Comparison of ENCODE assay signal across 9 cellular contexts in genomic region chrX:100931218-100931924, GRCh38.
A peak's percentile ranks its signal among the peaks of the same experiment; 100 is the strongest.
DNase-seq lines count a peak whose midpoint lies in the region; ATAC-seq lines count a peak whose summit lies in the region.
"Had no signal": no experiment of that assay in that cellular context is flagged by ENCODE, and none has a peak within 500 bp of the region (broad histone marks: within the 10 kb centered on the region; RNA-seq: fewer than 3 reads in every experiment).

No MANE protein-coding gene starts in this region.

- peaks cover 10% of the 10 kb centered on the region for H3K27me3 Mint-ChIP-seq in central memory CD8-positive, alpha-beta T cell

- peaks cover 6% of the 10 kb centered on the region for H3K4me1 Mint-ChIP-seq in central memory CD8-positive, alpha-beta T cell

- peak overlapping the region; percentile 7 for H3K4me3 Mint-ChIP-seq in central memory CD8-positive, alpha-beta T cell

- ATAC-seq in GM18868 (IDR thresholded peaks at IDR 0.05; ENCODE audit: unreplicated experiment): peak; percentile 84
- peak; percentile 51 for ATAC-seq in GM21576 (IDR thresholded peaks at IDR 0.05; ENCODE audit: unreplicated experiment)
- peak; percentile 54 for ATAC-seq in HG03439 (IDR thresholded peaks at IDR 0.05; ENCODE audit: unreplicated experiment)
- ATAC-seq in central memory CD8-positive, alpha-beta T cell (replicated peaks; ENCODE audit: extremely low read depth, poor library complexity, severe bottlenecking): no peak

- peaks cover 5% of the 10 kb centered on the region for H3K36me3 Mint-ChIP-seq in central memory CD8-positive, alpha-beta T cell (ENCODE audit: insufficient read depth)

- no peak for DNase-seq in central memory CD8-positive, alpha-beta T cell (ENCODE audit: low spot score in 2 of 2)
- DNase-seq in effector CD4-positive, alpha-beta T cell: no peak
- no peak for DNase-seq in hepatic stellate cell (ENCODE audit: low spot score)
- no peak for DNase-seq in EL
- DNase-seq: activated gamma-delta T cell treated with Interleukin-2 at 50 U/mL for 16 hours, substantia nigra had no signal

- no peaks in the 10 kb centered on the region for H3K9me3 Mint-ChIP-seq in central memory CD8-positive, alpha-beta T cell

- no peak overlapping the region for H3K27ac Mint-ChIP-seq in central memory CD8-positive, alpha-beta T cell (ENCODE audit: low read depth)
